In the genomic region with DNA sequence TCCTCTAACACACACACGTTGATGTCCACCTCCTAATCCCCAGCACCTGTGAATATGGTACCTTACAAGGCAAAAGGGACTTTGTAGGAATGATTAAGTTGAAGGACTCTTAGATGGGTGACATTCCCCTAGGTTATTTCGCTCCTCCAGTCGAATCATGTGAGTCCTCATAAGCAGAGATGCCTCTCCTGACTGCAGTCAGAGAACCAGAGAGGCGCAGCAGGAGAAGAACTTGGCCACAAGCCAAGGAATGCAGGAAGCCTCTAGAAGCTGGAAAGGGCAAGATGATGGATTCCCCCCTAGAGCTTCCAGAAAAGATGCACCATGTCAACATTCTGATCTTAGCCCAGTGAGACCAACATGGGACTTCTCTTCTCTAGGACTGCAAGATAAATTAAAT, we compare ENCODE assay signal across 24 cellular contexts.
A peak's percentile ranks its signal among the peaks of the same experiment; 100 is the strongest.
DNase-seq lines count a peak whose midpoint lies in the region; ATAC-seq and TF ChIP-seq lines count a peak whose summit lies in the region.
"Had no signal": no experiment of that assay in that cellular context is flagged by ENCODE, and none has a peak within 500 bp of the region (broad histone marks: within the 10 kb centered on the region; RNA-seq: fewer than 3 reads in every experiment).

No MANE protein-coding gene starts in this region.

- TF ChIP-seq POLR2A in testis (IDR thresholded peaks at IDR 0.05) = no peak
- no peak for TF ChIP-seq POLR2A in esophagus squamous epithelium (IDR thresholded peaks at IDR 0.05)
- TF ChIP-seq POLR2A in esophagus muscularis mucosa (IDR thresholded peaks at IDR 0.05; ENCODE audit: low read depth) = no peak

- no peak for TF ChIP-seq EP300 in SK-N-SH (IDR thresholded peaks at IDR 0.05; ENCODE audit: borderline replicate concordance in 1 of 2, low read depth in 1 of 2, low read length in 1 of 2)
- no peak for TF ChIP-seq EP300 in esophagus muscularis mucosa (IDR thresholded peaks at IDR 0.05)

- H3K79me2 ChIP-seq in SK-N-SH (ENCODE audit: insufficient read depth) (no peaks in the 10 kb centered on the region), smooth muscle cell (ENCODE audit: low read depth) (no peaks in the 10 kb centered on the region)

- TF ChIP-seq RAD21 in SK-N-SH (IDR thresholded peaks at IDR 0.05; ENCODE audit: low read length) = no peak

- 3% methylated on average over 4 of the region's 4 CpGs for WGBS in SK-N-SH (ENCODE audit: low lambda C conversion rate)
- 66 to 73% methylated on average over 3 to 4 of the region's 4 CpGs for WGBS in testis, 2 donors
- 81% methylated on average over 4 of the region's 4 CpGs for WGBS in smooth muscle cell (ENCODE audit: low lambda C conversion rate)
- 48 to 69% methylated on average over 4 of the region's 4 CpGs for WGBS in esophagus squamous epithelium, 2 donors
- 43% methylated on average over 4 of the region's 4 CpGs for WGBS in esophagus muscularis mucosa

- H3K9me2 ChIP-seq in SK-N-SH = no peaks in the 10 kb centered on the region

- DNase-seq in SK-N-SH (peak; percentile 16), NCI-H1105 (lab: John Stamatoyannopoulos, UW) (peak; percentile 16), astrocyte of the hippocampus (ENCODE audit: low read depth, low spot score) (peak; percentile 6), testis (peak; percentile 50), smooth muscle cell (lab: John Stamatoyannopoulos, UW; ENCODE audit: unreplicated experiment) (no peak), esophagus squamous epithelium (lab: John Stamatoyannopoulos, UW) (no peak), esophagus muscularis mucosa (ENCODE audit: extremely low spot score) (no peak)
- DNase-seq: activated CD4-positive, alpha-beta memory T cell treated with anti-CD3 and anti-CD28 coated beads for 36 hours; activated naive CD8-positive, alpha-beta T cell treated with anti-CD3 and anti-CD28 coated beads, Interleukin-2, amount 10 ng/mL, durations not matched to agents 7 days and 5 days; activated T-cell treated with anti-CD3 and anti-CD28 coated beads, Interleukin-2, amount 50 U/mL, for 48 hours; brain microvascular endothelial cell; dorsolateral prefrontal cortex; GF-D8; head of caudate nucleus; immature natural killer cell; naive B cell; NCI-H1694 treated with DMSO at 0.1 percent for 48 hours; NCI-H774; ovary; stimulated activated CD4-positive, alpha-beta T cell treated with anti-CD3 and anti-CD28 coated beads, Interleukin-2, amount 100 ng/mL, for 48 hours; T-cell had no signal

- H3F3A ChIP-seq in SK-N-SH (replicated peaks; ENCODE audit: insufficient read depth) (no peaks in the 10 kb centered on the region), smooth muscle cell (ENCODE audit: low read depth) (no peaks in the 10 kb centered on the region)

- H3K36me3 ChIP-seq in SK-N-SH (replicated peaks in 1 of 2; ENCODE audit: control insufficient read depth in 1 of 2, insufficient read depth in 2 of 2, low read length in 1 of 2) (no peaks in the 10 kb centered on the region), testis (ENCODE audit: low read depth, missing control alignments) (no peaks in the 10 kb centered on the region), smooth muscle cell (ENCODE audit: low read depth) (no peaks in the 10 kb centered on the region), esophagus squamous epithelium (no peaks in the 10 kb centered on the region), esophagus muscularis mucosa (no peaks in the 10 kb centered on the region)
- H3K36me3 ChIP-seq: brain microvascular endothelial cell, ovary had no signal

- H4K20me1 ChIP-seq in SK-N-SH (ENCODE audit: insufficient read depth) = no peaks in the 10 kb centered on the region
- no peaks in the 10 kb centered on the region for H4K20me1 ChIP-seq in smooth muscle cell (ENCODE audit: low read depth)

- H2AFZ ChIP-seq in SK-N-SH (ENCODE audit: low read depth) (no peak overlapping the region), smooth muscle cell (ENCODE audit: low read depth) (no peak overlapping the region)

- H3K27ac ChIP-seq in SK-N-SH (ENCODE audit: low read depth in 2 of 2, low read length in 1 of 2) (no peak overlapping the region), testis (no peak overlapping the region), smooth muscle cell (ENCODE audit: low read depth) (no peak overlapping the region), esophagus squamous epithelium (no peak overlapping the region), esophagus muscularis mucosa (replicated peaks in 1 of 4) (no peak overlapping the region)
- H3K27ac ChIP-seq: brain microvascular endothelial cell, dorsolateral prefrontal cortex, ovary, VCaP had no signal

- H3K4me2 ChIP-seq in SK-N-SH = no peak overlapping the region
- no peak overlapping the region for H3K4me2 ChIP-seq in smooth muscle cell

- H3K4me3 ChIP-seq in SK-N-SH (ENCODE audit: low read depth in 2 of 2, low read length in 1 of 2) = no peak overlapping the region
- H3K4me3 ChIP-seq in testis = no peak overlapping the region
- H3K4me3 ChIP-seq in smooth muscle cell = no peak overlapping the region
- H3K4me3 ChIP-seq in esophagus squamous epithelium = no peak overlapping the region
- H3K4me3 ChIP-seq in esophagus muscularis mucosa = no peak overlapping the region
- H3K4me3 ChIP-seq: dorsolateral prefrontal cortex, ovary had no signal

- H3K4me1 ChIP-seq in SK-N-SH (ENCODE audit: control insufficient read depth in 1 of 2, insufficient read depth in 2 of 2, low read depth in 1 of 2, low read length in 1 of 2) = no peaks in the 10 kb centered on the region; a peak in 1 of 4 replicates
- H3K4me1 ChIP-seq in testis = no peaks in the 10 kb centered on the region
- no peaks in the 10 kb centered on the region for H3K4me1 ChIP-seq in smooth muscle cell (ENCODE audit: low read depth)
- H3K4me1 ChIP-seq in esophagus squamous epithelium = no peaks in the 10 kb centered on the region
- H3K4me1 ChIP-seq in esophagus muscularis mucosa = peaks cover 0 to 5% (median 0%) of the 10 kb centered on the region in 4 donors

- no peak for ATAC-seq in SK-N-SH treated with all-trans-retinoic acid at 6 μM for 48 hours
- ATAC-seq: Panc1, T-cell had no signal

- CTCF ChIA-PET in SK-N-SH (lab: Yijun Ruan, JAX) = no interaction called here

- intact Hi-C loops in testis (cut with DNase I; ENCODE audit: low total_unique reads) (no loop called here), esophagus squamous epithelium (cut with DNase I) (no loop called here), esophagus muscularis mucosa (cut with DNase I) (no loop called here)

- H3K9me3 ChIP-seq in SK-N-SH (no peaks in the 10 kb centered on the region), testis (no peaks in the 10 kb centered on the region), smooth muscle cell (replicated peaks; ENCODE audit: low read depth) (no peaks in the 10 kb centered on the region), esophagus squamous epithelium (no peaks in the 10 kb centered on the region), esophagus muscularis mucosa (no peaks in the 10 kb centered on the region)
- H3K9me3 ChIP-seq: ovary had no signal

- H3K9ac ChIP-seq in SK-N-SH = no peak overlapping the region
- H3K9ac ChIP-seq in smooth muscle cell (ENCODE audit: low read depth) = no peak overlapping the region

- POLR2A ChIA-PET in SK-N-SH (lab: Yijun Ruan, JAX) = no interaction called here

- H3K27me3 ChIP-seq in SK-N-SH (ENCODE audit: insufficient read depth) = no peaks in the 10 kb centered on the region
- no peaks in the 10 kb centered on the region for H3K27me3 ChIP-seq in testis
- no peaks in the 10 kb centered on the region for H3K27me3 ChIP-seq in smooth muscle cell (ENCODE audit: low read depth)
- peaks cover 0 to 4% (median 0%) of the 10 kb centered on the region in 4 donors for H3K27me3 ChIP-seq in esophagus squamous epithelium
- H3K27me3 ChIP-seq in esophagus muscularis mucosa = peaks cover 0 to 4% (median 0%) of the 10 kb centered on the region in 4 donors
- H3K27me3 ChIP-seq: brain microvascular endothelial cell, ovary had no signal

- TF ChIP-seq CTCF in SK-N-SH (IDR thresholded peaks at IDR 0.05) (no peak), testis (IDR thresholded peaks at IDR 0.05) (no peak), smooth muscle cell (IDR thresholded peaks at IDR 0.05; ENCODE audit: borderline replicate concordance, insufficient read depth, poor library complexity, severe bottlenecking) (no peak), esophagus squamous epithelium (IDR thresholded peaks at IDR 0.05) (no peak), esophagus muscularis mucosa (IDR thresholded peaks at IDR 0.05) (no peak)

TF ChIP-seq in SK-N-SH, 30 proteins besides CTCF, POLR2A, EP300 and RAD21:
- no peak for TF ChIP-seq JUND (IDR thresholded peaks at IDR 0.05)
- TF ChIP-seq GABPA (IDR thresholded peaks at IDR 0.05; ENCODE audit: low read depth) = no peak
- TF ChIP-seq RCOR1 (IDR thresholded peaks at IDR 0.05; ENCODE audit: low read length) = no peak
- no peak for TF ChIP-seq NRF1 (IDR thresholded peaks at IDR 0.05; ENCODE audit: low read depth, low read length)

TF ChIP-seq in SK-N-SH treated with all-trans-retinoic acid at 6 μM for 48 hours, 23 proteins besides CTCF, POLR2A, EP300 and RAD21:
- no peak for TF ChIP-seq ZNF565 (CRISPR knock-in tag; conservative IDR thresholded peaks at IDR 0.05; ENCODE audit: low read depth)
- no peak for TF ChIP-seq ZFP30 (CRISPR knock-in tag; IDR thresholded peaks at IDR 0.05)
- TF ChIP-seq RARB (CRISPR knock-in tag; IDR thresholded peaks at IDR 0.05) = no peak
- TF ChIP-seq ZNF8 (CRISPR knock-in tag; IDR thresholded peaks at IDR 0.05) = no peak

Comparison
In these comparisons a context has a peak if more than half of its experiments do, and no peak if none do; other contexts are left out.
1. DNase-seq: peak in SK-N-SH (single experiment), NCI-H1105 (single experiment), astrocyte of the hippocampus (single experiment) and testis (single experiment); none in smooth muscle cell (single experiment), esophagus squamous epithelium (single experiment) and esophagus muscularis mucosa (single experiment).